Comparison of ENCODE assay signal across 14 cellular contexts in genomic region chr1:89669445-89669844, GRCh38. TPM values are rescaled to one million over a fixed set of nuclear protein-coding genes. Genes with fewer than 3 reads are reported as not detected.
DNase-seq lines count a peak whose midpoint lies in the region; ATAC-seq and TF ChIP-seq lines count a peak whose summit lies in the region.
"Had no signal": no experiment of that assay in that cellular context is flagged by ENCODE, and none has a peak within 500 bp of the region (broad histone marks: within the 10 kb centered on the region; RNA-seq: fewer than 3 reads in every experiment).

No MANE protein-coding gene starts in this region.

- no peaks in the 10 kb centered on the region for H3K27me3 Mint-ChIP-seq in activated CD8-positive, alpha-beta T cell treated with anti-CD3 and anti-CD28 coated beads for 36 hours
- H3K27me3 Mint-ChIP-seq in activated CD8-positive, alpha-beta T cell treated with anti-CD3 and anti-CD28 coated beads, Interleukin-2, amount 10 ng/mL, durations not matched to agents 7 days and 5 days (ENCODE audit: low read depth) = no peaks in the 10 kb centered on the region
- no peaks in the 10 kb centered on the region for H3K27me3 Mint-ChIP-seq in activated T-helper 17 cell treated with anti-CD3 and anti-CD28 coated beads, Interleukin-2, amount 50 U/mL, for 72 hours

- H4K91ac ChIP-seq in trophoblast cell (ENCODE audit: low read depth, low read length) = no peak overlapping the region

- H3K4me3 ChIP-seq in MM.1S (ENCODE audit: low read length) = peak overlapping the region; percentile 43
- H3K4me3 ChIP-seq in trophoblast cell (ENCODE audit: low read depth, low read length) = no peak overlapping the region
- H3K4me3 ChIP-seq: GM23338 had no signal

- H2AFZ ChIP-seq in MM.1S (ENCODE audit: low read length) (no peak overlapping the region), trophoblast cell (ENCODE audit: insufficient read depth, low read length, poor library complexity) (no peak overlapping the region)
- H2AFZ ChIP-seq: GM23338 had no signal

- no peaks in the 10 kb centered on the region for H3K36me3 ChIP-seq in MM.1S (replicated peaks; ENCODE audit: insufficient read depth, low read length)
- no peaks in the 10 kb centered on the region for H3K36me3 ChIP-seq in trophoblast cell (ENCODE audit: control insufficient read depth in 1 of 2, insufficient read depth in 2 of 2, low read length in 2 of 2)

- H3K79me1 ChIP-seq in trophoblast cell (ENCODE audit: low read length) = no peaks in the 10 kb centered on the region

- peak overlapping the region; percentile 34 for H3K4me3 Mint-ChIP-seq in activated CD8-positive, alpha-beta T cell treated with anti-CD3 and anti-CD28 coated beads for 36 hours
- H3K4me3 Mint-ChIP-seq in activated CD8-positive, alpha-beta T cell treated with anti-CD3 and anti-CD28 coated beads, Interleukin-2, amount 10 ng/mL, durations not matched to agents 7 days and 5 days = no peak overlapping the region
- peak overlapping the region; percentile 75 for H3K4me3 Mint-ChIP-seq in activated T-helper 17 cell treated with anti-CD3 and anti-CD28 coated beads, Interleukin-2, amount 50 U/mL, for 72 hours
- H3K4me3 Mint-ChIP-seq: GM23338, nephron progenitor cell had no signal

- H3K4me2 ChIP-seq in MM.1S (ENCODE audit: low read depth, low read length) (peak overlapping the region; percentile 67), trophoblast cell (ENCODE audit: low read length) (no peak overlapping the region)
- H3K4me2 ChIP-seq: GM23338 had no signal

- no peak overlapping the region for H2BK12ac ChIP-seq in trophoblast cell (ENCODE audit: low read length)

- H2AK5ac ChIP-seq in trophoblast cell (ENCODE audit: low read length) = no peak overlapping the region

- POLR2A ChIA-PET in activated CD8-positive, alpha-beta T cell treated with anti-CD3 and anti-CD28 coated beads for 36 hours (lab: Charles Lee) = interaction anchor here (0.9 to 2.6 kb wide), 6 partner anchors 10 to 69 kb away, joined by 3 to 11 read pairs (median 4); no protein-coding TSS in a partner anchor
- POLR2A ChIA-PET in activated CD8-positive, alpha-beta T cell treated with anti-CD3 and anti-CD28 coated beads, Interleukin-2, amount 10 ng/mL, durations not matched to agents 7 days and 5 days (lab: Charles Lee) = interaction anchor here (0.6 to 1.2 kb wide), 2 partner anchors 9 to 58 kb away, joined by 3 to 5 read pairs; no protein-coding TSS in a partner anchor

- no peak for ATAC-seq in activated CD8-positive, alpha-beta T cell treated with anti-CD3 and anti-CD28 coated beads for 36 hours
- no peak for ATAC-seq in activated CD8-positive, alpha-beta T cell treated with anti-CD3 and anti-CD28 coated beads, Interleukin-2, amount 10 ng/mL, durations not matched to agents 7 days and 5 days
- ATAC-seq in activated T-helper 17 cell treated with anti-CD3 and anti-CD28 coated beads, Interleukin-2, amount 50 U/mL, for 72 hours (replicated peaks) = no peak
- ATAC-seq: GM23338 had no signal

- H3K4me1 ChIP-seq in MM.1S (ENCODE audit: low read length) (peaks cover 21% of the 10 kb centered on the region), trophoblast cell (ENCODE audit: control insufficient read depth in 1 of 2, insufficient read depth in 2 of 2, low read length in 2 of 2) (no peaks in the 10 kb centered on the region)

- H3K4me1 Mint-ChIP-seq in activated CD8-positive, alpha-beta T cell treated with anti-CD3 and anti-CD28 coated beads for 36 hours (ENCODE audit: low read depth) = peaks cover 95% of the 10 kb centered on the region
- H3K4me1 Mint-ChIP-seq in activated CD8-positive, alpha-beta T cell treated with anti-CD3 and anti-CD28 coated beads, Interleukin-2, amount 10 ng/mL, durations not matched to agents 7 days and 5 days (ENCODE audit: low read depth) = peaks cover 76% of the 10 kb centered on the region
- peaks cover 66% of the 10 kb centered on the region for H3K4me1 Mint-ChIP-seq in activated T-helper 17 cell treated with anti-CD3 and anti-CD28 coated beads, Interleukin-2, amount 50 U/mL, for 72 hours
- H3K4me1 Mint-ChIP-seq: GM23338, nephron progenitor cell had no signal

- no peak overlapping the region for H3K4ac ChIP-seq in trophoblast cell (ENCODE audit: low read depth, low read length)

- no peak overlapping the region for H2BK5ac ChIP-seq in trophoblast cell (ENCODE audit: low read depth, low read length, poor library complexity)

- peaks cover 67% of the 10 kb centered on the region for H3K36me3 Mint-ChIP-seq in activated CD8-positive, alpha-beta T cell treated with anti-CD3 and anti-CD28 coated beads for 36 hours (ENCODE audit: low read depth)
- H3K36me3 Mint-ChIP-seq in activated CD8-positive, alpha-beta T cell treated with anti-CD3 and anti-CD28 coated beads, Interleukin-2, amount 10 ng/mL, durations not matched to agents 7 days and 5 days (ENCODE audit: low read depth) = peaks cover 60% of the 10 kb centered on the region
- peaks cover 91% of the 10 kb centered on the region for H3K36me3 Mint-ChIP-seq in activated T-helper 17 cell treated with anti-CD3 and anti-CD28 coated beads, Interleukin-2, amount 50 U/mL, for 72 hours (ENCODE audit: low read depth)

- CTCF ChIA-PET in activated CD8-positive, alpha-beta T cell treated with anti-CD3 and anti-CD28 coated beads for 36 hours (lab: Charles Lee) = interaction anchor here (1.1 to 5.1 kb wide), 8 partner anchors 11 to 93 kb away, joined by 3 to 29 read pairs (median 4); no protein-coding TSS in a partner anchor
- CTCF ChIA-PET in activated CD8-positive, alpha-beta T cell treated with anti-CD3 and anti-CD28 coated beads, Interleukin-2, amount 10 ng/mL, durations not matched to agents 7 days and 5 days (lab: Charles Lee) = interaction anchor here (1.5 to 5.9 kb wide), 4 partner anchors 10 to 94 kb away, joined by 4 to 25 read pairs (median 16); no protein-coding TSS in a partner anchor

- H3K9me3 ChIP-seq in MM.1S (replicated peaks; ENCODE audit: insufficient read depth, low read length) (no peaks in the 10 kb centered on the region), trophoblast cell (ENCODE audit: insufficient read depth, low read depth, low read length) (no peaks in the 10 kb centered on the region)

- no peaks in the 10 kb centered on the region for H4K20me1 ChIP-seq in MM.1S (ENCODE audit: insufficient read depth, low read length)

- no peaks in the 10 kb centered on the region for H3K9me2 ChIP-seq in MM.1S (replicated peaks; ENCODE audit: insufficient read depth, low read length)

- no peak overlapping the region for H4K8ac ChIP-seq in trophoblast cell (ENCODE audit: low read depth, low read length)

- no peaks in the 10 kb centered on the region for H3K27me3 ChIP-seq in MM.1S (replicated peaks; ENCODE audit: insufficient read depth, low read length)
- H3K27me3 ChIP-seq in trophoblast cell (ENCODE audit: insufficient read depth, low read length) = no peaks in the 10 kb centered on the region

- DNase-seq in activated CD8-positive, alpha-beta T cell treated with anti-CD3 and anti-CD28 coated beads for 36 hours = no peak
- no peak for DNase-seq in activated CD8-positive, alpha-beta T cell treated with anti-CD3 and anti-CD28 coated beads, Interleukin-2, amount 10 ng/mL, durations not matched to agents 7 days and 5 days
- DNase-seq in MM.1S (peak; percentile 18), trophoblast cell (peak; percentile 4 to 67), NCI-H446 (lab: John Stamatoyannopoulos, UW) (no peak), NCI-H2227 treated with DMSO at 0.1 percent for 48 hours (lab: John Stamatoyannopoulos, UW) (no peak), DMS53 treated with DMSO at 0.1 percent for 48 hours (lab: John Stamatoyannopoulos, UW; ENCODE audit: unreplicated experiment) (no peak)
- DNase-seq: ACHN, foreskin melanocyte, NCI-H1092, nephron progenitor cell, SHP77 had no signal

- peak overlapping the region; percentile 92 for H3K27ac ChIP-seq in MM.1S (ENCODE audit: low read length)
- no peak overlapping the region for H3K27ac ChIP-seq in trophoblast cell (ENCODE audit: low read depth, low read length)

- H3K14ac ChIP-seq in trophoblast cell (ENCODE audit: low read length) = no peak overlapping the region

- peaks cover 80% of the 10 kb centered on the region for H3K79me2 ChIP-seq in MM.1S (ENCODE audit: low read length)
- H3K79me2 ChIP-seq in trophoblast cell (ENCODE audit: control insufficient read depth, insufficient read depth, low read length, poor library complexity) = no peaks in the 10 kb centered on the region

- intact Hi-C loops in activated CD8-positive, alpha-beta T cell treated with anti-CD3 and anti-CD28 coated beads for 36 hours (cut with micrococcal nuclease) = no loop called here

- H2BK120ac ChIP-seq in trophoblast cell (ENCODE audit: insufficient read depth, low read length, poor library complexity) = no peak overlapping the region

- peaks cover 22% of the 10 kb centered on the region; the same call in 1 of the 2 replicates for H3F3A ChIP-seq in MM.1S (ENCODE audit: insufficient read depth, low read length)

- H3K9me3 Mint-ChIP-seq in activated CD8-positive, alpha-beta T cell treated with anti-CD3 and anti-CD28 coated beads for 36 hours = peaks cover 5% of the 10 kb centered on the region
- H3K9me3 Mint-ChIP-seq in activated CD8-positive, alpha-beta T cell treated with anti-CD3 and anti-CD28 coated beads, Interleukin-2, amount 10 ng/mL, durations not matched to agents 7 days and 5 days (ENCODE audit: insufficient read depth) = peaks cover under 1% of the 10 kb centered on the region
- peaks cover 3% of the 10 kb centered on the region for H3K9me3 Mint-ChIP-seq in activated T-helper 17 cell treated with anti-CD3 and anti-CD28 coated beads, Interleukin-2, amount 50 U/mL, for 72 hours

- H3K18ac ChIP-seq in trophoblast cell (ENCODE audit: low read length) = no peak overlapping the region

- H3K9ac ChIP-seq in MM.1S (ENCODE audit: low read length) (peak overlapping the region; percentile 79), trophoblast cell (ENCODE audit: low read length) (no peak overlapping the region)

- TF ChIP-seq CTCF in activated CD8-positive, alpha-beta T cell treated with anti-CD3 and anti-CD28 coated beads for 36 hours (IDR thresholded peaks at IDR 0.05) = no peak
- no peak for TF ChIP-seq CTCF in MM.1S (IDR thresholded peaks at IDR 0.05; ENCODE audit: low read length)

- WGBS in trophoblast cell (ENCODE audit: extremely low coverage, insufficient coverage, insufficient read length) = no CpG with 5 or more reads among the region's 1 CpG

- H3K23ac ChIP-seq in trophoblast cell (ENCODE audit: low read length) = no peak overlapping the region

- peak overlapping the region; percentile 89 for H3K27ac Mint-ChIP-seq in activated CD8-positive, alpha-beta T cell treated with anti-CD3 and anti-CD28 coated beads for 36 hours
- H3K27ac Mint-ChIP-seq in activated CD8-positive, alpha-beta T cell treated with anti-CD3 and anti-CD28 coated beads, Interleukin-2, amount 10 ng/mL, durations not matched to agents 7 days and 5 days = no peak overlapping the region
- peak overlapping the region; percentile 94 for H3K27ac Mint-ChIP-seq in activated T-helper 17 cell treated with anti-CD3 and anti-CD28 coated beads, Interleukin-2, amount 50 U/mL, for 72 hours
- H3K27ac Mint-ChIP-seq: GM23338, nephron progenitor cell had no signal

- H4K12ac ChIP-seq in trophoblast cell (ENCODE audit: low read depth, low read length) = no peak overlapping the region

RNA-seq across cellular contexts. Expression of gene LRRC8C, which starts 36.5 kb away (rescaled TPM):
- 10 to 100 TPM; 34.4 to 37.4 TPM for total RNA-seq in activated CD8-positive, alpha-beta T cell treated with anti-CD3 and anti-CD28 coated beads for 36 hours
- total RNA-seq in activated CD8-positive, alpha-beta T cell treated with anti-CD3 and anti-CD28 coated beads, Interleukin-2, amount 10 ng/mL, durations not matched to agents 7 days and 5 days = 10 to 100 TPM; 32.9 to 35.0 TPM
- 10 to 100 TPM; 27.7 to 50.4 TPM for total RNA-seq in activated T-helper 17 cell treated with anti-CD3 and anti-CD28 coated beads, Interleukin-2, amount 50 U/mL, for 72 hours
- 0.78 and 0.90 TPM in 2 replicates for polyA plus RNA-seq in trophoblast cell (2013)

Comparison
In these comparisons a context has a peak if more than half of its experiments do, and no peak if none do; other contexts are left out.
1. DNase-seq: peak in MM.1S (single experiment) and trophoblast cell (2 of 2); none in activated CD8-positive, alpha-beta T cell treated with anti-CD3 and anti-CD28 coated beads for 36 hours (single experiment), activated CD8-positive, alpha-beta T cell treated with anti-CD3 and anti-CD28 coated beads, Interleukin-2, amount 10 ng/mL, durations not matched to agents 7 days and 5 days (single experiment), NCI-H446 (0 of 2), NCI-H2227 treated with DMSO at 0.1 percent for 48 hours (single experiment) and DMS53 treated with DMSO at 0.1 percent for 48 hours (single experiment).